ENCODE assay signal across 1 cellular context in genomic region chr19:16206046-16206605, GRCh38.
TF ChIP-seq lines count a peak whose summit lies in the region.

No MANE protein-coding gene starts in this region.

TF ChIP-seq in WTC11, 78 proteins besides CTCF, POLR2A, EP300 and RAD21 (continued from another document):
- no peak for TF ChIP-seq AFF4 (CRISPR knock-in tag; IDR thresholded peaks at IDR 0.05; ENCODE audit: borderline replicate concordance)
- no peak for TF ChIP-seq ZNF138 (CRISPR knock-in tag; conservative IDR thresholded peaks at IDR 0.05)
- TF ChIP-seq IRF2 (CRISPR knock-in tag; IDR thresholded peaks at IDR 0.05; ENCODE audit: borderline replicate concordance, low read depth), result no peak
- TF ChIP-seq NR3C1 (CRISPR knock-in tag; conservative IDR thresholded peaks at IDR 0.05; ENCODE audit: low read depth), result no peak
- no peak for TF ChIP-seq ERG (CRISPR knock-in tag; IDR thresholded peaks at IDR 0.05)
- TF ChIP-seq EMX1 (CRISPR knock-in tag; IDR thresholded peaks at IDR 0.05), result no peak
- no peak for TF ChIP-seq ZNF416 (CRISPR knock-in tag; IDR thresholded peaks at IDR 0.05)
- TF ChIP-seq TCF7 (CRISPR knock-in tag; IDR thresholded peaks at IDR 0.05; ENCODE audit: low read depth), result no peak
- TF ChIP-seq AR (CRISPR knock-in tag; IDR thresholded peaks at IDR 0.05), result no peak
- TF ChIP-seq FOXP4 (CRISPR knock-in tag; IDR thresholded peaks at IDR 0.05), result no peak
- no peak for TF ChIP-seq NFE2L1 (CRISPR knock-in tag; IDR thresholded peaks at IDR 0.05)
- TF ChIP-seq KAT7 (CRISPR knock-in tag; IDR thresholded peaks at IDR 0.05; ENCODE audit: borderline replicate concordance), result no peak
- no peak for TF ChIP-seq ZNF121 (CRISPR knock-in tag; IDR thresholded peaks at IDR 0.05)
- TF ChIP-seq ZMAT4 (CRISPR knock-in tag; IDR thresholded peaks at IDR 0.05), result no peak
- no peak for TF ChIP-seq GRHL2 (CRISPR knock-in tag; IDR thresholded peaks at IDR 0.05; ENCODE audit: insufficient replicate concordance, severe bottlenecking)
